25 cellular contexts compared by ENCODE assay signal in the genomic region with DNA sequence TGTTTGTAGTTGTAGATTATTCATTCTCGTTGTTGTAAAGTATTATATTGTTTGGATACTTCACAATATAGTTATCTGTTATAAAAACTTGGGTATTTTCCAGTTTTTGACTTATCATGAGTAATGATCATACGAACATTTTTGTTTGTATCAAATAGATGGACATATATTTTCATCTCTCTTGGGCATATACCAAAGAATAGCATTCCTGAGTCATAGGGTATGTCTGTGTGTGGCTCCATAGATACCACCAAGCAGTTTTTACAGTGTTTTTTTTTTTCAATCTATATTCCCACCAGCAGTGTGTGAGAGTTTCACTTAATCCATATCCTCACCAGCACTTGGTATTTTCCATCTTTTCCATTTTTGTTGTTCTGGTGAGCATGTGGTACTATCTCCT.
"Had no signal": no experiment of that assay in that cellular context is flagged by ENCODE, and none has a peak within 500 bp of the region (broad histone marks: within the 10 kb centered on the region; RNA-seq: fewer than 3 reads in every experiment).

No MANE protein-coding gene starts in this region.

- DNase-seq: activated CD4-positive, alpha-beta T cell treated with anti-CD3 and anti-CD28 coated beads, Interleukin-2, amount 10 ng/mL, durations not matched to agents 24 days and 14 days; activated CD4-positive, alpha-beta T cell treated with anti-CD3 and anti-CD28 coated beads, Interleukin-2, amount 50 U/mL, for 4 hours; activated CD8-positive, alpha-beta T cell treated with anti-CD3 and anti-CD28 coated beads for 36 hours; activated effector memory CD4-positive, alpha-beta T cell treated with anti-CD3 and anti-CD28 coated beads, Interleukin-2, amount 50 U/mL, for 16 hours; activated naive CD4-positive, alpha-beta T cell; activated naive CD4-positive, alpha-beta T cell treated with anti-CD3 and anti-CD28 coated beads, Interleukin-2, amount 50 U/mL, for 16 hours; activated naive CD8-positive, alpha-beta T cell treated with anti-CD3 and anti-CD28 coated beads for 36 hours; activated T-cell treated with anti-CD3 and anti-CD28 coated beads, Interleukin-2, amount 50 U/mL, for 1 hour; activated T-cell treated with anti-CD3 and anti-CD28 coated beads, Interleukin-2, amount 50 U/mL, for 72 hours; central memory CD4-positive, alpha-beta T cell; Kasumi-1; MM.1S; MV-4-11; NCI-H1092; NCI-H1436 treated with DMSO at 0.1 percent for 48 hours; NCI-H1694 treated with DMSO at 0.1 percent for 48 hours; NCI-H2029; NCI-H345; NCI-H524 treated with DMSO at 0.1 percent for 48 hours; Peyer's patch; RPMI8226 had no signal

- H3K9me3 ChIP-seq: Peyer's patch had no signal

- H3K4me1 Mint-ChIP-seq: activated CD4-positive, alpha-beta T cell treated with anti-CD3 and anti-CD28 coated beads, Interleukin-2, amount 10 ng/mL, durations not matched to agents 24 days and 14 days; activated naive CD8-positive, alpha-beta T cell treated with anti-CD3 and anti-CD28 coated beads for 36 hours; activated T-helper 17 cell treated with anti-CD3 and anti-CD28 coated beads, Interleukin-2, amount 50 U/mL, for 72 hours; brain had no signal

- H3K36me3 Mint-ChIP-seq: activated naive CD8-positive, alpha-beta T cell treated with anti-CD3 and anti-CD28 coated beads for 36 hours had no signal

- H3K36me3 ChIP-seq: Peyer's patch had no signal

- H3K27ac Mint-ChIP-seq: activated CD4-positive, alpha-beta T cell treated with anti-CD3 and anti-CD28 coated beads, Interleukin-2, amount 10 ng/mL, durations not matched to agents 24 days and 14 days; activated CD8-positive, alpha-beta T cell treated with anti-CD3 and anti-CD28 coated beads for 36 hours; activated naive CD8-positive, alpha-beta T cell treated with anti-CD3 and anti-CD28 coated beads for 36 hours; activated T-cell treated with anti-CD3 and anti-CD28 coated beads, Interleukin-2, amount 50 U/mL, for 72 hours; activated T-helper 17 cell treated with anti-CD3 and anti-CD28 coated beads, Interleukin-2, amount 50 U/mL, for 72 hours; brain; T-helper 1 cell treated with Interleukin-12 subunit alpha and Interleukin-12 subunit beta and Interleukin-4 antibody, amounts not matched to agents 30 μg/mL and 1 μg/mL, for 36 hours; T-helper 2 cell treated with Interferon-gamma antibody and Interleukin-4, amounts not matched to agents 5 μg/mL and 100 μg/mL, for 36 hours had no signal

- H3K4me3 ChIP-seq: Peyer's patch had no signal

- ATAC-seq: activated CD8-positive, alpha-beta T cell treated with anti-CD3 and anti-CD28 coated beads for 36 hours; activated T-cell treated with anti-CD3 and anti-CD28 coated beads, Interleukin-2, amount 50 U/mL, for 72 hours had no signal

- H3K27me3 ChIP-seq: Peyer's patch had no signal

- H3K27ac ChIP-seq: Peyer's patch had no signal

- H3K9me3 Mint-ChIP-seq: activated CD4-positive, alpha-beta T cell treated with anti-CD3 and anti-CD28 coated beads, Interleukin-2, amount 10 ng/mL, durations not matched to agents 24 days and 14 days; activated CD8-positive, alpha-beta T cell treated with anti-CD3 and anti-CD28 coated beads for 36 hours; activated naive CD8-positive, alpha-beta T cell treated with anti-CD3 and anti-CD28 coated beads for 36 hours; activated T-cell treated with anti-CD3 and anti-CD28 coated beads, Interleukin-2, amount 50 U/mL, for 72 hours; activated T-helper 17 cell treated with anti-CD3 and anti-CD28 coated beads, Interleukin-2, amount 50 U/mL, for 72 hours; brain; T-helper 1 cell treated with Interleukin-12 subunit alpha and Interleukin-12 subunit beta and Interleukin-4 antibody, amounts not matched to agents 30 μg/mL and 1 μg/mL, for 36 hours; T-helper 2 cell treated with Interferon-gamma antibody and Interleukin-4, amounts not matched to agents 5 μg/mL and 100 μg/mL, for 36 hours had no signal

- H3K4me1 ChIP-seq: Peyer's patch had no signal

- H3K4me3 Mint-ChIP-seq: activated CD4-positive, alpha-beta T cell treated with anti-CD3 and anti-CD28 coated beads, Interleukin-2, amount 10 ng/mL, durations not matched to agents 24 days and 14 days; activated CD8-positive, alpha-beta T cell treated with anti-CD3 and anti-CD28 coated beads for 36 hours; activated naive CD8-positive, alpha-beta T cell treated with anti-CD3 and anti-CD28 coated beads for 36 hours; activated T-cell treated with anti-CD3 and anti-CD28 coated beads, Interleukin-2, amount 50 U/mL, for 72 hours; activated T-helper 17 cell treated with anti-CD3 and anti-CD28 coated beads, Interleukin-2, amount 50 U/mL, for 72 hours; brain; T-helper 1 cell treated with Interleukin-12 subunit alpha and Interleukin-12 subunit beta and Interleukin-4 antibody, amounts not matched to agents 30 μg/mL and 1 μg/mL, for 36 hours; T-helper 2 cell treated with Interferon-gamma antibody and Interleukin-4, amounts not matched to agents 5 μg/mL and 100 μg/mL, for 36 hours had no signal

- H3K27me3 Mint-ChIP-seq: activated CD4-positive, alpha-beta T cell treated with anti-CD3 and anti-CD28 coated beads, Interleukin-2, amount 10 ng/mL, durations not matched to agents 24 days and 14 days; activated CD8-positive, alpha-beta T cell treated with anti-CD3 and anti-CD28 coated beads for 36 hours; activated naive CD8-positive, alpha-beta T cell treated with anti-CD3 and anti-CD28 coated beads for 36 hours; activated T-helper 17 cell treated with anti-CD3 and anti-CD28 coated beads, Interleukin-2, amount 50 U/mL, for 72 hours; brain had no signal
